ENCODE assay signal across 17 cellular contexts in the genomic region with DNA sequence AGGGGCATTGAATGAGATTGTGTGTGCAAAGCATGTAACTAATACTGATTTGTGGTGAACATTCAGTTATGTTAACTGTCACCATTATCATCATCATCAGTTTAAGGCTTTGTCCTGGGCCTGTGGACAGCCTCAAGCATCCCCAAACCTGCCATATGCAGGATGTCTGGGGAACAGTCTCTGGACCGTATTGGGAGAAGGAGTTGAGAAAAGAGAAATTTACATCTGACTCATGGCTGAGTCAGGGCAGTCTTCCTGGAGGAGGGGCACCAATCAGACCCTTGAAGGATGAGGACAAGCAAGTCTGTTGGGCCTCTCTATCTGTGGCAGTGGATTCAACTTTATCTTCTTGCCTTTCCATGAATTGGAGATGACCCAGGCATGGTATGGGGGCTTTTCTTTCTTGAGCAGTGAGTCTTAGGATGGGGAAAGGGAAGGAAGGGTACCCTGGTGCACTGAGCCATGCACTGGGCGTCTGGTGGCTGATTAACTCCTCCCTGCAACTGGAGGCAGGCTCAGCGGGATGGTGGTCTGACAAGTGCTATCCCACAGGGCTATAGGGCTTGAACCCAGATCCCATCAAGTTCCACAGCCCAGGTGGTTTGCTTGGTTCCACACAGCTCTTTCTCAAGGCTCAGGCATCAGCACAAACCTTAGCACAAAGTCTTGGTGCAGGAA. TPM values are rescaled to one million over a fixed set of nuclear protein-coding genes. Genes with fewer than 3 reads are reported as not detected.
DNase-seq lines count a peak whose midpoint lies in the region; ATAC-seq, FAIRE-seq and TF ChIP-seq lines count a peak whose summit lies in the region.
"Had no signal": no experiment of that assay in that cellular context is flagged by ENCODE, and none has a peak within 500 bp of the region (broad histone marks: within the 10 kb centered on the region; RNA-seq: fewer than 3 reads in every experiment).

No MANE protein-coding gene starts in this region.

- CTCF ChIA-PET in HepG2 (lab: Yijun Ruan, JAX; ENCODE audit: low intra/inter-chr PET ratio, low total read pairs), result no interaction called here
- CTCF ChIA-PET in HEK293T (lab: Yijun Ruan, JAX), result interaction anchor here (0.6 kb wide), 1 partner anchor 177 kb away, joined by 3 read pairs; no protein-coding TSS in a partner anchor

- DNase-seq in ACHN, result peak; percentile 47
- DNase-seq in HPDE6-E6E7 (ENCODE audit: extremely low spot score), result peak; percentile 35
- peak; percentile 51 for DNase-seq in amniotic epithelial cell (ENCODE audit: low read depth)
- DNase-seq in glomerular visceral epithelial cell (ENCODE audit: extremely low spot score), result peak; percentile 57
- no peak for DNase-seq in HepG2 (ENCODE audit: low spot score)
- DNase-seq in activated effector memory CD4-positive, alpha-beta T cell treated with anti-CD3 and anti-CD28 coated beads, Interleukin-2, amount 50 U/mL, for 16 hours, result no peak
- no peak for DNase-seq in HEK293T (ENCODE audit: extremely low spot score)
- DNase-seq in NCI-H1105 (lab: John Stamatoyannopoulos, UW), result no peak
- DNase-seq: activated CD4-positive, CD25-positive, alpha-beta regulatory T cell treated with anti-CD3 and anti-CD28 coated beads, Interleukin-2, amount 50 U/mL, for 72 hours; NCI-H1417 treated with DMSO at 0.1 percent for 48 hours; OCI-M1; T-helper 1 cell had no signal

- H3K27me3 ChIP-seq in HepG2 (ENCODE audit: control insufficient read depth in 1 of 2, insufficient read depth in 2 of 2, low read length in 2 of 2), result peaks cover 0 to 29% of the 10 kb centered on the region in 2 experiments; a peak in 3 of 5 replicates

- H3K27ac ChIP-seq in HepG2 (ENCODE audit: extremely low read length, insufficient read depth, low read length), result no peak overlapping the region
- H3K27ac ChIP-seq: esophagus muscularis mucosa, parathyroid adenoma, suprapubic skin had no signal

- H3K79me2 ChIP-seq in HepG2 (ENCODE audit: insufficient read depth, low read length), result no peaks in the 10 kb centered on the region
- H3K79me2 ChIP-seq: parathyroid adenoma had no signal

- no peaks in the 10 kb centered on the region for H3K9me3 ChIP-seq in HepG2 (ENCODE audit: low read length)
- H3K9me3 ChIP-seq: esophagus muscularis mucosa, suprapubic skin had no signal

- no peaks in the 10 kb centered on the region for H3K4me1 ChIP-seq in HepG2 (ENCODE audit: insufficient read depth, low read length)
- H3K4me1 ChIP-seq: esophagus muscularis mucosa, parathyroid adenoma had no signal

- no peak overlapping the region for H3K4me3 ChIP-seq in HepG2 (replicated peaks in 1 of 3; ENCODE audit: insufficient read depth in 1 of 3, low read depth in 2 of 3, low read length in 3 of 3)
- H3K4me3 ChIP-seq: esophagus muscularis mucosa, suprapubic skin had no signal

- no peak overlapping the region for H3K4me2 ChIP-seq in HepG2 (ENCODE audit: low read depth, low read length)

- no peak for TF ChIP-seq EP300 in HepG2 (IDR thresholded peaks at IDR 0.05; ENCODE audit: low read depth in 2 of 2, low read length in 2 of 2)
- TF ChIP-seq EP300 in HepG2 (CRISPR knock-in tag; IDR thresholded peaks at IDR 0.05; ENCODE audit: borderline replicate concordance), result no peak

- TF ChIP-seq CTCF in HepG2 (CRISPR knock-in tag; IDR thresholded peaks at IDR 0.05), result no peak

- TF ChIP-seq POLR2A in HepG2 (IDR thresholded peaks at IDR 0.05; ENCODE audit: insufficient read depth in 1 of 2, low read depth in 2 of 2, low read length in 2 of 2), result no peak

- in situ Hi-C loops in ACHN (cut with HindIII; ENCODE audit: low pct_ligation_motif_present, low pct_unique_long_range_greater_than_20kb, low sequenced_read_pairs) (no loop called here), HepG2 (cut with HindIII; ENCODE audit: extremely low pct_ligation_motif_present, low pct_unique_long_range_greater_than_20kb) (no loop called here)

- no TSS peak for BruUV-seq in HepG2 (replicated peaks; lab: Mats Ljungman, UMichigan)

- FAIRE-seq in HepG2 (lab: Jason Lieb, UNC), result no peak

- no peaks in the 10 kb centered on the region for H4K20me1 ChIP-seq in HepG2 (ENCODE audit: insufficient read depth, low read length)

- 8% methylated on average over 1 of the region's 3 CpGs for WGBS in HepG2 (ENCODE audit: low lambda C conversion rate)

- ATAC-seq in HepG2, result no peak

- H3K36me3 ChIP-seq in HepG2 (replicated peaks in 1 of 2; ENCODE audit: control insufficient read depth in 1 of 2, insufficient read depth in 2 of 2, low read length in 2 of 2), result no peaks in the 10 kb centered on the region
- H3K36me3 ChIP-seq: esophagus muscularis mucosa, suprapubic skin had no signal

- POLR2A ChIA-PET in HepG2 (lab: Yijun Ruan, JAX), result no interaction called here
- POLR2A ChIA-PET in HEK293T (lab: Yijun Ruan, JAX), result no interaction called here

- intact Hi-C loops in HepG2 (cut with micrococcal nuclease; ENCODE audit: unreplicated experiment), result no loop called here

- H3K9ac ChIP-seq in HepG2 (ENCODE audit: insufficient read depth, low read depth, low read length), result no peak overlapping the region
- H3K9ac ChIP-seq: parathyroid adenoma had no signal

- no peak overlapping the region for H2AFZ ChIP-seq in HepG2 (ENCODE audit: low read length)
- H2AFZ ChIP-seq: parathyroid adenoma had no signal

- TF ChIP-seq RAD21 in HepG2 (CRISPR knock-in tag; IDR thresholded peaks at IDR 0.05), result no peak

RNA-seq across cellular contexts. Expression of a gene that starts 2.9 kb away (rescaled TPM):
- total RNA-seq in HepG2 (2016; rRNA removed; fragmentation: Illumina TruSeq; extraction: Trizol), result not detected in 2 replicates
- total RNA-seq in HepG2 (2016; cell fraction: cytosol; rRNA removed; fragmentation: Illumina TruSeq; extraction: Trizol; ENCODE audit: low read depth), result not detected in 2 replicates
- total RNA-seq in HepG2 (2016; cell fraction: insoluble cytoplasmic fraction; rRNA removed; fragmentation: Illumina TruSeq; extraction: Trizol), result not detected in 2 replicates
- total RNA-seq in HepG2 (2016; cell fraction: membrane; rRNA removed; fragmentation: Illumina TruSeq; extraction: Trizol), result not detected in 2 replicates
- total RNA-seq in HepG2 (2016; cell fraction: nucleus; rRNA removed; fragmentation: Illumina TruSeq; extraction: Trizol), result not detected in 2 replicates
- polyA plus RNA-seq in HepG2 (2011; rRNA removed), result not detected in 2 replicates
- polyA plus RNA-seq in HepG2 (2011; cell fraction: cytosol; rRNA removed), result not detected in 2 replicates
- polyA plus RNA-seq in HepG2 (2011; cell fraction: nucleus; rRNA removed), result not detected in 2 replicates
- polyA plus RNA-seq in HepG2 (2012), result not detected in 2 replicates
- not detected in 2 replicates for polyA plus RNA-seq in HepG2 (2016; cell fraction: cytosol; fragmentation: Illumina TruSeq; extraction: Trizol; ENCODE audit: low read depth)
- polyA plus RNA-seq in HepG2 (2016; cell fraction: insoluble cytoplasmic fraction; fragmentation: Illumina TruSeq; extraction: Trizol; ENCODE audit: low read depth), result not detected in 2 replicates
- polyA plus RNA-seq in HepG2 (2016; cell fraction: membrane; fragmentation: Illumina TruSeq; extraction: Trizol; ENCODE audit: low read depth), result not detected in 2 replicates
- polyA plus RNA-seq in HepG2 (2016; cell fraction: nucleus; fragmentation: Illumina TruSeq; extraction: Trizol; ENCODE audit: insufficient read depth, low read depth), result not detected in 2 replicates
- polyA minus RNA-seq in HepG2 (2011; rRNA and poly(A)+ RNA removed; ENCODE audit: low replicate concordance), result 0.05 TPM in 1 of 2 replicates, not detected in the other
- not detected in 2 replicates for polyA minus RNA-seq in HepG2 (2011; cell fraction: cytosol; rRNA and poly(A)+ RNA removed)
- polyA minus RNA-seq in HepG2 (2011; cell fraction: nucleus; rRNA and poly(A)+ RNA removed), result not detected in 2 replicates
- total RNA-seq: esophagus muscularis mucosa, NCI-H460 had no signal
- polyA plus RNA-seq: IgD-negative memory B cell had no signal

RNA-seq across cellular contexts. Expression of a gene that starts 46.9 kb away (rescaled TPM):
- not detected in 2 replicates for total RNA-seq in HepG2 (2016; rRNA removed; fragmentation: Illumina TruSeq; extraction: Trizol)
- not detected in 2 replicates for total RNA-seq in HepG2 (2016; cell fraction: cytosol; rRNA removed; fragmentation: Illumina TruSeq; extraction: Trizol; ENCODE audit: low read depth)
- total RNA-seq in HepG2 (2016; cell fraction: insoluble cytoplasmic fraction; rRNA removed; fragmentation: Illumina TruSeq; extraction: Trizol), result not detected in 2 replicates
- not detected in 2 replicates for total RNA-seq in HepG2 (2016; cell fraction: membrane; rRNA removed; fragmentation: Illumina TruSeq; extraction: Trizol)
- not detected in 2 replicates for total RNA-seq in HepG2 (2016; cell fraction: nucleus; rRNA removed; fragmentation: Illumina TruSeq; extraction: Trizol)
- not detected in 2 replicates for polyA plus RNA-seq in HepG2 (2011; rRNA removed)
- polyA plus RNA-seq in HepG2 (2011; cell fraction: cytosol; rRNA removed), result not detected in 2 replicates
- 0.05 TPM in 1 of 2 replicates, not detected in the other for polyA plus RNA-seq in HepG2 (2011; cell fraction: nucleus; rRNA removed)
- polyA plus RNA-seq in HepG2 (2012), result not detected in 2 replicates
- polyA plus RNA-seq in HepG2 (2016; cell fraction: cytosol; fragmentation: Illumina TruSeq; extraction: Trizol; ENCODE audit: low read depth), result not detected in 2 replicates
- not detected in 2 replicates for polyA plus RNA-seq in HepG2 (2016; cell fraction: insoluble cytoplasmic fraction; fragmentation: Illumina TruSeq; extraction: Trizol; ENCODE audit: low read depth)
- not detected in 2 replicates for polyA plus RNA-seq in HepG2 (2016; cell fraction: membrane; fragmentation: Illumina TruSeq; extraction: Trizol; ENCODE audit: low read depth)
- polyA plus RNA-seq in HepG2 (2016; cell fraction: nucleus; fragmentation: Illumina TruSeq; extraction: Trizol; ENCODE audit: insufficient read depth, low read depth), result not detected in 2 replicates
- polyA minus RNA-seq in HepG2 (2011; rRNA and poly(A)+ RNA removed; ENCODE audit: low replicate concordance), result 0.44 TPM in 1 of 2 replicates, not detected in the other
- polyA minus RNA-seq in HepG2 (2011; cell fraction: cytosol; rRNA and poly(A)+ RNA removed), result not detected in 2 replicates
- polyA minus RNA-seq in HepG2 (2011; cell fraction: nucleus; rRNA and poly(A)+ RNA removed), result not detected in 2 replicates
- total RNA-seq: NCI-H460 had no signal
- polyA plus RNA-seq: IgD-negative memory B cell had no signal

RNA-seq across cellular contexts. Expression of a gene that starts 56.2 kb away (rescaled TPM):
- total RNA-seq in HepG2 (2016; rRNA removed; fragmentation: Illumina TruSeq; extraction: Trizol), result 0.04 TPM in 1 of 2 replicates, not detected in the other
- not detected in 2 replicates for total RNA-seq in HepG2 (2016; cell fraction: cytosol; rRNA removed; fragmentation: Illumina TruSeq; extraction: Trizol; ENCODE audit: low read depth)
- not detected in 2 replicates for total RNA-seq in HepG2 (2016; cell fraction: insoluble cytoplasmic fraction; rRNA removed; fragmentation: Illumina TruSeq; extraction: Trizol)
- not detected in 2 replicates for total RNA-seq in HepG2 (2016; cell fraction: membrane; rRNA removed; fragmentation: Illumina TruSeq; extraction: Trizol)
- total RNA-seq in HepG2 (2016; cell fraction: nucleus; rRNA removed; fragmentation: Illumina TruSeq; extraction: Trizol), result not detected in 2 replicates
- 0.04 TPM in 1 of 2 replicates, not detected in the other for polyA plus RNA-seq in HepG2 (2011; rRNA removed)
- polyA plus RNA-seq in HepG2 (2011; cell fraction: cytosol; rRNA removed), result 0.04 TPM in 1 of 2 replicates, not detected in the other
- not detected in 2 replicates for polyA plus RNA-seq in HepG2 (2011; cell fraction: nucleus; rRNA removed)
- polyA plus RNA-seq in HepG2 (2012), result not detected in 2 replicates
- polyA plus RNA-seq in HepG2 (2016; cell fraction: cytosol; fragmentation: Illumina TruSeq; extraction: Trizol; ENCODE audit: low read depth), result not detected in 2 replicates
- polyA plus RNA-seq in HepG2 (2016; cell fraction: insoluble cytoplasmic fraction; fragmentation: Illumina TruSeq; extraction: Trizol; ENCODE audit: low read depth), result not detected in 2 replicates
- not detected in 2 replicates for polyA plus RNA-seq in HepG2 (2016; cell fraction: membrane; fragmentation: Illumina TruSeq; extraction: Trizol; ENCODE audit: low read depth)
- polyA plus RNA-seq in HepG2 (2016; cell fraction: nucleus; fragmentation: Illumina TruSeq; extraction: Trizol; ENCODE audit: insufficient read depth, low read depth), result not detected in 2 replicates
- polyA minus RNA-seq in HepG2 (2011; rRNA and poly(A)+ RNA removed; ENCODE audit: low replicate concordance), result not detected in 2 replicates
- polyA minus RNA-seq in HepG2 (2011; cell fraction: cytosol; rRNA and poly(A)+ RNA removed), result not detected in 2 replicates
- polyA minus RNA-seq in HepG2 (2011; cell fraction: nucleus; rRNA and poly(A)+ RNA removed), result not detected in 2 replicates
- total RNA-seq: NCI-H460 had no signal

Comparison
In these comparisons a context has a peak if more than half of its experiments do, and no peak if none do; other contexts are left out.
1. DNase-seq: peak in ACHN (single experiment), HPDE6-E6E7 (single experiment), amniotic epithelial cell (single experiment) and glomerular visceral epithelial cell (single experiment); none in HepG2 (single experiment), activated effector memory CD4-positive, alpha-beta T cell treated with anti-CD3 and anti-CD28 coated beads, Interleukin-2, amount 50 U/mL, for 16 hours (single experiment), HEK293T (single experiment) and NCI-H1105 (single experiment).